ENCODE assay signal across 20 cellular contexts in the genomic region with DNA sequence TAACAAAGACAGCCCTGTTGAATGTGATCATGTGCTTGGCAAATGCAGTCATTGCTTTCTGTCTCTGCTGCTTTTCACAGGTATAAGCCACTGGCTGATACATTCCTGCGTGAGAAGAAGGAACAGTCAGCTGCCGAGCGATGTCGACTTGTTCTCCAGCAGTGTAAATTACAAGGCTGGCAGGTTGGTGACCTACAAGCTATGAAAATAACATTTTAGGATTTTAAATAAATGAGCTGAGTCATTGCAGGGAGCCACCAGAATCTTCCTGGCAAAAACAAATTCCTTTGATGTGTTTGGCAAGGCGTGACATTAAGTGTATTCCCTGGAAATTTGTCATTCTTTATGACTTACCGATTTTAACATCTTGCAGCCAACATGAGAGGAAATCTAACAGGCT.
DNase-seq lines count a peak whose midpoint lies in the region; ATAC-seq lines count a peak whose summit lies in the region.
"Had no signal": no experiment of that assay in that cellular context is flagged by ENCODE, and none has a peak within 500 bp of the region (broad histone marks: within the 10 kb centered on the region; RNA-seq: fewer than 3 reads in every experiment).

No MANE protein-coding gene starts in this region.

- peak; percentile 2 for DNase-seq in LHCN-M2 (ENCODE audit: low read depth)
- DNase-seq in kidney glomerular epithelial cell (lab: John Stamatoyannopoulos, UW), result peak; percentile 2
- DNase-seq in NCI-H524 (lab: John Stamatoyannopoulos, UW), result no peak
- no peak for DNase-seq in left ventricle myocardium superior
- DNase-seq in GM19238 (ENCODE audit: insufficient read length, low spot score), result no peak
- DNase-seq: activated CD4-positive, alpha-beta T cell treated with anti-CD3 and anti-CD28 coated beads, Interleukin-2, amount 50 U/mL, for 48 hours; activated T-cell treated with anti-CD3 and anti-CD28 coated beads for 4 hours; EL; foreskin fibroblast; NCI-H1694; NCI-H345; stimulated activated CD4-positive, alpha-beta T cell treated with anti-CD3 and anti-CD28 coated beads, Interleukin-2, amount 100 ng/mL, for 48 hours; stimulated activated naive CD4-positive, alpha-beta T cell treated with Interleukin-2 at 50 U/mL for 16 hours had no signal

- H3K27ac ChIP-seq in angular gyrus (ENCODE audit: low read depth, low read length) (peak overlapping the region; percentile 18), temporal lobe (ENCODE audit: low read depth, low read length) (peak overlapping the region; percentile 27)
- H3K27ac ChIP-seq: adrenal gland, prostate gland, SK-N-MC had no signal

- intact Hi-C loops in left ventricle myocardium superior (cut with micrococcal nuclease), result no loop called here

- ATAC-seq in HG03159 (IDR thresholded peaks at IDR 0.05; ENCODE audit: unreplicated experiment) (no peak), left ventricle myocardium superior (no peak)
- ATAC-seq: WTC11 had no signal

Comparison
In these comparisons a context has a peak if more than half of its experiments do, and no peak if none do; other contexts are left out.
1. DNase-seq: peak in LHCN-M2 (single experiment) and kidney glomerular epithelial cell (single experiment); none in NCI-H524 (0 of 2), left ventricle myocardium superior (single experiment) and GM19238 (single experiment).